In the genomic region with DNA sequence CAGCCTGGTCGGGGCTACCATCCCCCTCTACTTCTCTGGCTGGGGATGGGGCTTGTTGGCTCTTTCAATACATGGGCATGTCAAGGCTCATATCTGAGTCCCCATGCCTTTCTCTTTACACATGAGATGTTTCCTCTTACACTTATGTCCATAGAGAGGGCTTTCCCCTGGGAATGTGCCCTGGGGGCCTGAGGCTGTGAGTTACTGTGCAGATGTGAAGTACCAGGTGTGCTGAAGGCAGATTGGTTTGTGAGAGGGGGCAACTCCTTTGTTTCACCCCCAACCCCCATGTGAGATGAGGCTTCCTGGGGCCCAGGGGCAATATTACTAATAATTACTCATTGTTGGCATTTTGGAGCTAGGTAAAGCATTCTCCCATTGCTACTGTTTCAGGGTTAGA, we compare ENCODE assay signal across 21 cellular contexts. TPM values are rescaled to one million over a fixed set of nuclear protein-coding genes. Genes with fewer than 3 reads are reported as not detected.
DNase-seq lines count a peak whose midpoint lies in the region; ATAC-seq and TF ChIP-seq lines count a peak whose summit lies in the region.
"Had no signal": no experiment of that assay in that cellular context is flagged by ENCODE, and none has a peak within 500 bp of the region (broad histone marks: within the 10 kb centered on the region; RNA-seq: fewer than 3 reads in every experiment).

No MANE protein-coding gene starts in this region.

- H3K9ac ChIP-seq in Loucy (ENCODE audit: low read depth, low read length, poor library complexity, severe bottlenecking) = peak overlapping the region; percentile 40

- ATAC-seq in activated naive CD4-positive, alpha-beta T cell treated with anti-CD3 and anti-CD28 coated beads, Interleukin-2, amount 50 U/mL, for 72 hours = no peak
- ATAC-seq in esophagus mucosa = no peak
- ATAC-seq: GM12878, WTC11 had no signal

- TF ChIP-seq CTCF in Loucy (conservative IDR thresholded peaks at IDR 0.05; ENCODE audit: low read length) (no peak), GM20000 (IDR thresholded peaks at IDR 0.05; ENCODE audit: extremely low read depth, missing control alignments) (no peak)

- no peaks in the 10 kb centered on the region for H4K20me1 ChIP-seq in Loucy (ENCODE audit: insufficient read depth, low read length, poor library complexity, severe bottlenecking)

- DNase-seq in NCI-H187 (lab: John Stamatoyannopoulos, UW) (peak; percentile 87 to 91), NCI-H748 treated with DMSO at 0.1 percent for 48 hours (lab: John Stamatoyannopoulos, UW) (peak; percentile 58), kidney tubule cell (ENCODE audit: low spot score) (peak; percentile 4), cerebellum (ENCODE audit: low spot score) (no peak), GM20000 (ENCODE audit: low spot score) (no peak)
- no peak for DNase-seq in activated naive CD4-positive, alpha-beta T cell treated with anti-CD3 and anti-CD28 coated beads, Interleukin-2, amount 50 U/mL, for 72 hours (ENCODE audit: low spot score in 2 of 2)
- DNase-seq: activated CD4-positive, alpha-beta memory T cell treated with anti-CD3 and anti-CD28 coated beads for 36 hours; activated naive CD4-positive, alpha-beta T cell treated with anti-CD3 and anti-CD28 coated beads for 36 hours; activated T-cell treated with anti-CD3 and anti-CD28 coated beads for 4 hours; aorta; effector CD4-positive, alpha-beta T cell; H7; NCI-H2227 treated with DMSO at 0.1 percent for 48 hours; SHP77 treated with DMSO at 0.1 percent for 48 hours; small intestine; stimulated activated CD4-positive, alpha-beta T cell treated with anti-CD3 and anti-CD28 coated beads, Interleukin-4, amount 100 ng/mL, for 24 hours had no signal

- peaks cover 8% of the 10 kb centered on the region; the same call in 1 of the 2 replicates for H3F3A ChIP-seq in Loucy (ENCODE audit: low read depth)

- no peaks in the 10 kb centered on the region for H3K9me3 ChIP-seq in Loucy (ENCODE audit: insufficient read depth, low read depth, low read length)

- H3K4me3 ChIP-seq in Loucy (ENCODE audit: low read length, poor library complexity, severe bottlenecking) = peak overlapping the region; percentile 45
- H3K4me3 ChIP-seq: GM12878 had no signal

- H3K36me3 Mint-ChIP-seq in activated naive CD4-positive, alpha-beta T cell treated with anti-CD3 and anti-CD28 coated beads, Interleukin-2, amount 50 U/mL, for 72 hours = no peaks in the 10 kb centered on the region
- H3K36me3 Mint-ChIP-seq: activated CD4-positive, alpha-beta memory T cell treated with anti-CD3 and anti-CD28 coated beads for 36 hours; WTC11 had no signal

- H3K9me3 Mint-ChIP-seq in activated naive CD4-positive, alpha-beta T cell treated with anti-CD3 and anti-CD28 coated beads, Interleukin-2, amount 50 U/mL, for 72 hours = peaks cover 7% of the 10 kb centered on the region in 2 donors
- H3K9me3 Mint-ChIP-seq: activated CD4-positive, alpha-beta memory T cell treated with anti-CD3 and anti-CD28 coated beads for 36 hours; activated naive CD4-positive, alpha-beta T cell treated with anti-CD3 and anti-CD28 coated beads for 36 hours had no signal

- no peaks in the 10 kb centered on the region for H3K9me2 ChIP-seq in Loucy (replicated peaks; ENCODE audit: low read depth, low read length)

- H3K79me2 ChIP-seq in Loucy (ENCODE audit: insufficient read depth, low read length) = no peaks in the 10 kb centered on the region

- no peaks in the 10 kb centered on the region for H3K36me3 ChIP-seq in Loucy (ENCODE audit: insufficient read depth, low read length)

- no peak overlapping the region for H3K27ac Mint-ChIP-seq in activated naive CD4-positive, alpha-beta T cell treated with anti-CD3 and anti-CD28 coated beads, Interleukin-2, amount 50 U/mL, for 72 hours
- H3K27ac Mint-ChIP-seq: activated CD4-positive, alpha-beta memory T cell treated with anti-CD3 and anti-CD28 coated beads for 36 hours; activated naive CD4-positive, alpha-beta T cell treated with anti-CD3 and anti-CD28 coated beads for 36 hours; WTC11 had no signal

- peaks cover 54% of the 10 kb centered on the region for H3K4me1 ChIP-seq in Loucy (ENCODE audit: insufficient read depth, low read length, poor library complexity, severe bottlenecking)

- H2AFZ ChIP-seq in Loucy (ENCODE audit: low read length) = peak overlapping the region; percentile 9; the same call in 1 of the 2 replicates

- no peaks in the 10 kb centered on the region for H3K27me3 ChIP-seq in Loucy (ENCODE audit: insufficient read depth, low read length, poor library complexity, severe bottlenecking)

- peak overlapping the region; percentile 69 for H3K4me2 ChIP-seq in Loucy (ENCODE audit: low read depth, low read length, poor library complexity, severe bottlenecking)

RNA-seq across cellular contexts. Expression of a gene that starts 32.8 kb away (rescaled TPM):
- total RNA-seq in activated naive CD4-positive, alpha-beta T cell treated with anti-CD3 and anti-CD28 coated beads, Interleukin-2, amount 50 U/mL, for 72 hours = not detected
- 92.6 TPM for total RNA-seq in cerebellum
- total RNA-seq in esophagus mucosa = 0.60 TPM
- total RNA-seq: activated CD4-positive, alpha-beta memory T cell treated with anti-CD3 and anti-CD28 coated beads for 36 hours; activated naive CD4-positive, alpha-beta T cell treated with anti-CD3 and anti-CD28 coated beads for 36 hours; T-helper 2 cell treated with Interferon-gamma antibody and Interleukin-4, amounts not matched to agents 100 ng/mL and 5 ng/mL, for 36 hours had no signal

Comparison
In these comparisons a context has a peak if more than half of its experiments do, and no peak if none do; other contexts are left out.
1. DNase-seq: peak in NCI-H187 (2 of 2), NCI-H748 treated with DMSO at 0.1 percent for 48 hours (single experiment) and kidney tubule cell (single experiment); none in activated naive CD4-positive, alpha-beta T cell treated with anti-CD3 and anti-CD28 coated beads, Interleukin-2, amount 50 U/mL, for 72 hours (0 of 2), cerebellum (single experiment) and GM20000 (single experiment).
2. RNA of a gene that starts 32.8 kb away (total RNA-seq): 92.6 TPM in cerebellum (single experiment); 0.60 TPM in esophagus mucosa (single experiment) and not detected in activated naive CD4-positive, alpha-beta T cell treated with anti-CD3 and anti-CD28 coated beads, Interleukin-2, amount 50 U/mL, for 72 hours; every median in the first group is over 10 times any median in the second.